16 cellular contexts compared by ENCODE assay signal in the genomic region with DNA sequence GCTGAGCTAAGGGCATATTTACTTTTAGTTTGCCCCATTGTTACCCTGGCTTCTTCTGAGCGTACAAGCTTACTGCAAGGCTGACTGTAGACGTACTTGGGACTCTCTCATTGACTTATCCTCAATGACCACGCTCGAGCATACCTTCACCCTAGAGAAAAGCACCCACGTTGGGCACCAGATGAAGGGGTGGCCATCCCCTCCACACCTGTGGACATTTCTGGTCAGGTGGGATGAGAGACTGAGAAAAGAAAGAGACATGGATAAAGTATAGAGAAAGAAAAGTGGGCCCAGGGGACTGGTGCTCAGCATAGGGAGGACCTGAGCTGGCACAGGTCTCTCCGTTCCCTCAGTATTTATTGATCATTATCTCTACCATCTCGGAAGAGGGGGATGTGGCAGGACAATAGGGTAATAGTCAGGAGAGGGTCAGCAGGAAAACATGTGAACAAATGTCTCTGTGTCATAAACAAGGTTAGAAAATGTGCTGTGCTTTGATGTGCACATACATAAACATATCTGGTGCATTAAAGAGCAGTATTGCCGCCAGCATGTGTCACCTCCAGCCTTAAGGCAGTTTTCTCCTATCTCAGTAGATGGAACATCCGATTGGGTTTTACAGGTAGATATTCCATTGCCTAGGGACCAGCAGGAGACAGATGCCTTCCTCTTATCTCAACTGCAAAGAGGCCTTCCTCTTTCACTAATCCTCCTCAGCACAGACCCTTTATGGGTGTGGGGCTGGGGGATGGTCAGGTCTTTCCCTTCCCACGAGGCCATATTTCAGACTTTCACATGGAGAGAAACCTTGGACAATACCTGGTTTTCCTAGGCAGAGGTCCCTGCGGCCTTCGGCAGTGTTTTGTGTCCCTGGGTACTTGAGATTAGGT. TPM values are rescaled to one million over a fixed set of nuclear protein-coding genes. Genes with fewer than 3 reads are reported as not detected.
A peak's percentile ranks its signal among the peaks of the same experiment; 100 is the strongest.
DNase-seq lines count a peak whose midpoint lies in the region; FAIRE-seq and TF ChIP-seq lines count a peak whose summit lies in the region.
"Not testable (repeated sequence)": the region's sequence is repeated elsewhere in the genome, so short reads cannot be mapped to it uniquely, and the experiment has no call there.
"Had no signal": no experiment of that assay in that cellular context is flagged by ENCODE, and none has a peak within 500 bp of the region (broad histone marks: within the 10 kb centered on the region; RNA-seq: fewer than 3 reads in every experiment).

No MANE protein-coding gene starts in this region.

- H3K27ac Mint-ChIP-seq in nephron progenitor cell: peak overlapping the region; percentile 66

- DNase-seq in ELF-1 (ENCODE audit: low read depth, low spot score): peak; percentile 64
- DNase-seq in NCI-H524 treated with DMSO at 0.1 percent for 48 hours (lab: John Stamatoyannopoulos, UW): peak; percentile 12
- DNase-seq in PC-9; H1 (ENCODE audit: low read depth in 1 of 2, low spot score in 2 of 2); nephron progenitor cell; prostate gland (ENCODE audit: low spot score): not testable (repeated sequence)
- peak; percentile 9 for DNase-seq in right atrium auricular region (ENCODE audit: low spot score)

- H2AFZ ChIP-seq in PC-9: not testable (repeated sequence)
- H2AFZ ChIP-seq in H1 (ENCODE audit: low read length): 0 out of 2 replicates have a peak overlapping the region, but pooled peaks have one; percentile 62

- not testable (repeated sequence) for H3K9me3 Mint-ChIP-seq in nephron progenitor cell

- not testable (repeated sequence) for H3K14ac ChIP-seq in H1 (ENCODE audit: insufficient read length)

- not testable (repeated sequence) for TF ChIP-seq EP300 in H1 (IDR thresholded peaks at IDR 0.05; ENCODE audit: borderline replicate concordance in 1 of 2, low read depth in 2 of 2, low read length in 2 of 2)

- POLR2A ChIA-PET in PC-9 (lab: Charles Lee; ENCODE audit: unreplicated experiment); H1 (lab: Charles Lee; ENCODE audit: partially characterized antibody): not testable (repeated sequence)

- H2BK5ac ChIP-seq in H1 (ENCODE audit: low read depth, low read length): not testable (repeated sequence)

- not testable (repeated sequence) for FAIRE-seq in H1 (lab: Jason Lieb, UNC)

- TF ChIP-seq CTCF in PC-9 (conservative IDR thresholded peaks at IDR 0.05); H1 (IDR thresholded peaks at IDR 0.05; ENCODE audit: control extremely low read depth in 1 of 3, insufficient read depth in 1 of 3, low read depth in 1 of 3, low read length in 3 of 3); right atrium auricular region (IDR thresholded peaks at IDR 0.05); nephron progenitor cell (IDR thresholded peaks at IDR 0.05); prostate gland (IDR thresholded peaks at IDR 0.05): not testable (repeated sequence)

- not testable (repeated sequence) for H2BK120ac ChIP-seq in H1 (replicated peaks; ENCODE audit: low read depth, low read length)

- H4K8ac ChIP-seq in H1 (ENCODE audit: extremely low read depth, insufficient read depth, low read length): not testable (repeated sequence)

- H3K27ac ChIP-seq in PC-9 (peak overlapping the region; percentile 68; the same call in 1 of the 2 replicates), prostate gland (peak overlapping the region; percentile 53 to 76)
- not testable (repeated sequence) for H3K27ac ChIP-seq in H1 (ENCODE audit: low read depth, low read length); right atrium auricular region

- H3K9me3 ChIP-seq in PC-9 (ENCODE audit: insufficient read depth, low read depth); H1 (ENCODE audit: insufficient read depth in 2 of 2, low read depth in 1 of 2, low read length in 1 of 2); right atrium auricular region; prostate gland: not testable (repeated sequence)

- not testable (repeated sequence) for H3K23me2 ChIP-seq in H1 (ENCODE audit: low read depth, low read length)

- H3K4ac ChIP-seq in H1 (replicated peaks; ENCODE audit: insufficient read length, low read depth, low read length): not testable (repeated sequence)

- H3K36me3 ChIP-seq in PC-9 (ENCODE audit: low read depth); H1 (ENCODE audit: control insufficient read depth in 2 of 4, insufficient read depth in 4 of 4, low read length in 3 of 4); right atrium auricular region; prostate gland: not testable (repeated sequence)

- not testable (repeated sequence) for H4K5ac ChIP-seq in H1 (ENCODE audit: insufficient read length, low read depth, low read length)

- not testable (repeated sequence) for H3K4me3 Mint-ChIP-seq in nephron progenitor cell

- H3K79me2 ChIP-seq in PC-9 (ENCODE audit: low read depth); H1 (ENCODE audit: control insufficient read depth in 1 of 2, insufficient read depth in 2 of 2, low read length in 2 of 2): not testable (repeated sequence)

- intact Hi-C loops in PC-9 (cut with micrococcal nuclease; ENCODE audit: unreplicated experiment); prostate gland (cut with DNase I): not testable (repeated sequence)

- H3K18ac ChIP-seq in H1 (ENCODE audit: extremely low read depth, low read length): peak overlapping the region; percentile 4; the same call in 1 of the 2 replicates

- not testable (repeated sequence) for H2BK12ac ChIP-seq in H1 (ENCODE audit: low read depth, low read length)

- not testable (repeated sequence) for H3K56ac ChIP-seq in H1 (replicated peaks; ENCODE audit: insufficient read length, low read depth, low read length)

- not testable (repeated sequence) for BruUV-seq in PC-9 (replicated peaks; lab: Mats Ljungman, UMichigan)

- not testable (repeated sequence) for H4K20me1 ChIP-seq in PC-9 (ENCODE audit: insufficient read depth); H1 (replicated peaks in 1 of 2; ENCODE audit: control insufficient read depth in 1 of 2, insufficient read depth in 2 of 2, low read length in 2 of 2)

- peaks cover 56% of the 10 kb centered on the region for H3K4me1 Mint-ChIP-seq in nephron progenitor cell

- not testable (repeated sequence) for TF ChIP-seq RAD21 in H1 (IDR thresholded peaks at IDR 0.05 in 1 of 2, conservative IDR thresholded peaks at IDR 0.05 in 1 of 2; ENCODE audit: low read depth in 2 of 2, low read length in 2 of 2)

- not testable (repeated sequence) for H3K9ac ChIP-seq in H1 (replicated peaks in 1 of 4; ENCODE audit: extremely low read depth in 1 of 4, low read depth in 3 of 4, low read length in 3 of 4)

- 0 out of 2 replicates have a peak overlapping the region, but pooled peaks have one; percentile 43 for H3K4me2 ChIP-seq in PC-9
- H3K4me2 ChIP-seq in H1 (ENCODE audit: insufficient read depth in 1 of 2, low read depth in 2 of 2, low read length in 2 of 2): not testable (repeated sequence)

- not testable (repeated sequence) for H3K9me2 ChIP-seq in PC-9 (ENCODE audit: insufficient read depth)

- H2BK20ac ChIP-seq in H1 (ENCODE audit: low read length): not testable (repeated sequence)

- not testable (repeated sequence) for H4K91ac ChIP-seq in H1 (replicated peaks; ENCODE audit: insufficient read length, low read length)

- H3K27me3 Mint-ChIP-seq in nephron progenitor cell (ENCODE audit: low read depth, poor library complexity): not testable (repeated sequence)

- WGBS in H1 (ENCODE audit: extremely low coverage in 1 of 2, insufficient coverage in 1 of 2, insufficient read length in 1 of 2, insufficient replicate concordance in 2 of 2, low coverage in 1 of 2, low lambda C conversion rate in 2 of 2, missing lambda C conversion rate in 1 of 2), 2 experiments: 79% methylated on average over 12 of the region's 12 CpGs; no CpG with 5 or more reads in 1 of the 2 experiments
- 46% methylated on average over 12 of the region's 12 CpGs for WGBS in prostate gland

- H3K4me3 ChIP-seq in PC-9; H1 (ENCODE audit: extremely low read depth in 1 of 4, insufficient read depth in 2 of 4, low read depth in 3 of 4, low read length in 4 of 4); right atrium auricular region; prostate gland: not testable (repeated sequence)

- H3K27me3 ChIP-seq in PC-9 (ENCODE audit: insufficient read depth, low read depth); H1 (replicated peaks in 1 of 4; ENCODE audit: control insufficient read depth in 3 of 4, extremely low read depth in 1 of 4, insufficient read depth in 3 of 4, low read length in 3 of 4); right atrium auricular region; prostate gland (replicated peaks; ENCODE audit: insufficient read depth): not testable (repeated sequence)

- H3K4me1 ChIP-seq in PC-9 (replicated peaks; ENCODE audit: insufficient read depth): peaks cover 59% of the 10 kb centered on the region
- H3K4me1 ChIP-seq in H1 (replicated peaks in 1 of 4; ENCODE audit: control insufficient read depth in 3 of 4, insufficient read depth in 4 of 4, low read length in 3 of 4); right atrium auricular region; prostate gland (replicated peaks): not testable (repeated sequence)

- H3K79me1 ChIP-seq in H1 (ENCODE audit: low read depth, low read length): not testable (repeated sequence)

- H2AK5ac ChIP-seq in H1 (ENCODE audit: low read depth, low read length): not testable (repeated sequence)

- H3F3A ChIP-seq in PC-9 (ENCODE audit: insufficient read depth, low read depth): not testable (repeated sequence)

- H2BK15ac ChIP-seq in H1 (ENCODE audit: low read length): not testable (repeated sequence)

- H3K23ac ChIP-seq in H1 (ENCODE audit: insufficient read length): not testable (repeated sequence)

- CTCF ChIA-PET in PC-9 (lab: Charles Lee): not testable (repeated sequence)
- CTCF ChIA-PET in H1 (lab: Charles Lee; ENCODE audit: partially characterized antibody): interaction anchor here (0.6 to 1.5 kb wide), 2 partner anchors 26 to 60 kb away, joined by 3 to 6 read pairs; no protein-coding TSS in a partner anchor

- TF ChIP-seq POLR2A in H1 (IDR thresholded peaks at IDR 0.05; ENCODE audit: control extremely low read depth in 1 of 2, low read depth in 2 of 2, low read length in 2 of 2); prostate gland (IDR thresholded peaks at IDR 0.05): not testable (repeated sequence)

- H3K36me3 Mint-ChIP-seq in nephron progenitor cell (ENCODE audit: low read depth): not testable (repeated sequence)

RNA-seq across cellular contexts. Expression of a gene that starts 5.6 kb away (rescaled TPM):
- total RNA-seq in PC-9 (2021): 0.78 TPM in 1 of 2 replicates, not detected in the other
- not detected in 2 replicates for total RNA-seq in H1 (2021; fragmentation: NEBNext Ultra II Directional; extraction: Animal tissue kit (Norgen Biotek cat#: 25700))
- polyA plus RNA-seq in H1 (2011; rRNA removed): not detected in 2 replicates
- 0.12 TPM for polyA plus RNA-seq in H1 (2011; cell fraction: cytosol; rRNA removed)
- polyA plus RNA-seq in H1 (2011; cell fraction: nucleus; rRNA removed): not detected
- 1.0 TPM in 1 of 4 replicates, not detected in the others for polyA plus RNA-seq in H1 (2012, experiment 1 of 2)
- 0.59 TPM for polyA plus RNA-seq in H1 (2012, experiment 2 of 2)
- polyA plus RNA-seq in H1 (2013, experiment 1 of 2): not detected
- polyA plus RNA-seq in H1 (2013, experiment 2 of 2): 0.18 TPM
- polyA minus RNA-seq in H1 (2011; rRNA and poly(A)+ RNA removed): not detected in 2 replicates
- not detected for polyA minus RNA-seq in H1 (2011; cell fraction: cytosol; rRNA and poly(A)+ RNA removed)
- not detected for polyA minus RNA-seq in H1 (2011; cell fraction: nucleus; rRNA and poly(A)+ RNA removed)
- total RNA-seq in right atrium auricular region: not detected
- 1 to 10 TPM in 1 of 2 donors, not detected in 1; 7.9 TPM for total RNA-seq in prostate gland
- total RNA-seq: CD8-positive, alpha-beta T cell; Daoy; G401; GM12878; H7 had no signal
- polyA plus RNA-seq: A549, AG04450, CD14-positive monocyte, GM12878, IgD-negative memory B cell had no signal

RNA-seq across cellular contexts. Expression of a gene that starts 56.3 kb away (rescaled TPM):
- total RNA-seq in PC-9 (2021) (0.76 TPM in 1 of 2 replicates, not detected in the other), right atrium auricular region (not detected), prostate gland (1 to 10 TPM; 1.2 to 8.3 TPM)
- 2.9 and 5.4 TPM in 2 replicates for total RNA-seq in H1 (2021; fragmentation: NEBNext Ultra II Directional; extraction: Animal tissue kit (Norgen Biotek cat#: 25700))
- polyA plus RNA-seq in H1 (2011; rRNA removed): 2.3 TPM in 2 replicates
- 1.3 TPM for polyA plus RNA-seq in H1 (2011; cell fraction: cytosol; rRNA removed)
- 1.8 TPM for polyA plus RNA-seq in H1 (2011; cell fraction: nucleus; rRNA removed)
- 5.8 to 20.4 TPM (median 10.6 TPM) in 4 replicates for polyA plus RNA-seq in H1 (2012, experiment 1 of 2)
- polyA plus RNA-seq in H1 (2012, experiment 2 of 2): 30.5 TPM
- polyA plus RNA-seq in H1 (2013, experiment 1 of 2): 5.8 TPM
- polyA plus RNA-seq in H1 (2013, experiment 2 of 2): 6.1 TPM
- polyA minus RNA-seq in H1 (2011; rRNA and poly(A)+ RNA removed): 0.63 and 0.78 TPM in 2 replicates
- polyA minus RNA-seq in H1 (2011; cell fraction: cytosol; rRNA and poly(A)+ RNA removed): not detected
- polyA minus RNA-seq in H1 (2011; cell fraction: nucleus; rRNA and poly(A)+ RNA removed): not detected
- total RNA-seq: CD8-positive, alpha-beta T cell; Daoy; G401; GM12878 had no signal
- polyA plus RNA-seq: AG04450, CD14-positive monocyte, GM12878, IgD-negative memory B cell had no signal

RNA-seq across cellular contexts. Expression of a gene that starts 56.7 kb away (rescaled TPM):
- total RNA-seq in PC-9 (2021): 262 and 355 TPM in 2 replicates
- total RNA-seq in H1 (2021; fragmentation: NEBNext Ultra II Directional; extraction: Animal tissue kit (Norgen Biotek cat#: 25700)): 53.2 and 58.1 TPM in 2 replicates
- 184 and 185 TPM in 2 replicates for polyA plus RNA-seq in H1 (2011; rRNA removed)
- 84.3 TPM for polyA plus RNA-seq in H1 (2011; cell fraction: cytosol; rRNA removed)
- 66.5 TPM for polyA plus RNA-seq in H1 (2011; cell fraction: nucleus; rRNA removed)
- polyA plus RNA-seq in H1 (2012, experiment 1 of 2): 61.6 to 108 TPM (median 99.6 TPM) in 4 replicates
- polyA plus RNA-seq in H1 (2012, experiment 2 of 2): 128 TPM
- polyA plus RNA-seq in H1 (2013, experiment 1 of 2): 68.4 TPM
- polyA plus RNA-seq in H1 (2013, experiment 2 of 2): 77.9 TPM
- polyA minus RNA-seq in H1 (2011; rRNA and poly(A)+ RNA removed): 35.0 and 38.7 TPM in 2 replicates
- polyA minus RNA-seq in H1 (2011; cell fraction: cytosol; rRNA and poly(A)+ RNA removed): 54.3 TPM
- 21.1 TPM for polyA minus RNA-seq in H1 (2011; cell fraction: nucleus; rRNA and poly(A)+ RNA removed)
- total RNA-seq in right atrium auricular region: 100 to 1,000 TPM; 884 to 914 TPM
- 1,000 to 10,000 TPM; 1,170 to 3,384 TPM for total RNA-seq in prostate gland
